ENCODE assay signal across 8 cellular contexts in genomic region chr7:128166603-128167315, GRCh38.
A peak's percentile ranks its signal among the peaks of the same experiment; 100 is the strongest.
DNase-seq lines count a peak whose midpoint lies in the region; ATAC-seq and TF ChIP-seq lines count a peak whose summit lies in the region.

No MANE protein-coding gene starts in this region.

- H3K27me3 Mint-ChIP-seq in activated CD8-positive, alpha-beta T cell treated with anti-CD3 and anti-CD28 coated beads for 36 hours, result peaks cover 51% of the 10 kb centered on the region

- POLR2A ChIA-PET in activated CD8-positive, alpha-beta T cell treated with anti-CD3 and anti-CD28 coated beads for 36 hours (lab: Charles Lee), result no interaction called here

- CTCF ChIA-PET in activated CD8-positive, alpha-beta T cell treated with anti-CD3 and anti-CD28 coated beads for 36 hours (lab: Charles Lee), result interaction anchor here (1.3 kb wide), 1 partner anchor 43 kb away, joined by 4 read pairs; no protein-coding TSS in a partner anchor

- H3K27ac Mint-ChIP-seq in activated CD8-positive, alpha-beta T cell treated with anti-CD3 and anti-CD28 coated beads for 36 hours, result no peak overlapping the region

- peak overlapping the region; percentile 3 to 43 for H3K4me3 ChIP-seq in right atrium auricular region

- H3K9me3 ChIP-seq in right atrium auricular region, result no peaks in the 10 kb centered on the region

- peak overlapping the region; percentile 70 for H3K4me3 Mint-ChIP-seq in activated CD8-positive, alpha-beta T cell treated with anti-CD3 and anti-CD28 coated beads for 36 hours

- no peak overlapping the region for H3K27ac ChIP-seq in right atrium auricular region

- intact Hi-C loops in activated CD8-positive, alpha-beta T cell treated with anti-CD3 and anti-CD28 coated beads for 36 hours (cut with micrococcal nuclease), result no loop called here
- intact Hi-C loops in sciatic nerve (cut with DNase I), result no loop called here

- H3K36me3 Mint-ChIP-seq in activated CD8-positive, alpha-beta T cell treated with anti-CD3 and anti-CD28 coated beads for 36 hours (ENCODE audit: low read depth), result no peaks in the 10 kb centered on the region

- H3K4me1 ChIP-seq in right atrium auricular region, result peaks cover 0 to 25% of the 10 kb centered on the region in 2 donors

- DNase-seq in stimulated activated CD4-positive, alpha-beta T cell treated with anti-CD3 and anti-CD28 coated beads, Interleukin-4, amount 100 ng/mL, for 1 hour, result peak; percentile 14
- DNase-seq in stimulated activated CD4-positive, alpha-beta T cell treated with anti-CD3 and anti-CD28 coated beads, Interleukin-4, amount 100 ng/mL, for 4 hours, result no peak
- DNase-seq in activated CD8-positive, alpha-beta T cell treated with anti-CD3 and anti-CD28 coated beads for 36 hours, result peak; percentile 26
- DNase-seq in right atrium auricular region (ENCODE audit: low spot score), result no peak
- peak; percentile 60 for DNase-seq in sciatic nerve (ENCODE audit: low spot score)
- no peak for DNase-seq in activated CD4-positive, CD25-positive, alpha-beta regulatory T cell (lab: John Stamatoyannopoulos, UW)
- no peak for DNase-seq in foreskin melanocyte

- H3K27me3 ChIP-seq in right atrium auricular region, result peaks cover 20 to 33% of the 10 kb centered on the region in 2 donors

- TF ChIP-seq CTCF in activated CD8-positive, alpha-beta T cell treated with anti-CD3 and anti-CD28 coated beads for 36 hours (IDR thresholded peaks at IDR 0.05), result no peak
- TF ChIP-seq CTCF in right atrium auricular region (IDR thresholded peaks at IDR 0.05), result no peak

- H3K9me3 Mint-ChIP-seq in activated CD8-positive, alpha-beta T cell treated with anti-CD3 and anti-CD28 coated beads for 36 hours, result no peaks in the 10 kb centered on the region

- no peaks in the 10 kb centered on the region for H3K36me3 ChIP-seq in right atrium auricular region

- H3K4me1 Mint-ChIP-seq in activated CD8-positive, alpha-beta T cell treated with anti-CD3 and anti-CD28 coated beads for 36 hours (ENCODE audit: low read depth), result peaks cover 7% of the 10 kb centered on the region

- ATAC-seq in activated CD8-positive, alpha-beta T cell treated with anti-CD3 and anti-CD28 coated beads for 36 hours, result no peak
- ATAC-seq in sciatic nerve (no peak), GM21723 (IDR thresholded peaks at IDR 0.05; ENCODE audit: unreplicated experiment) (no peak)

Comparison
In these comparisons a context has a peak if more than half of its experiments do, and no peak if none do; other contexts are left out.
1. DNase-seq: peak in stimulated activated CD4-positive, alpha-beta T cell treated with anti-CD3 and anti-CD28 coated beads, Interleukin-4, amount 100 ng/mL, for 1 hour (single experiment), activated CD8-positive, alpha-beta T cell treated with anti-CD3 and anti-CD28 coated beads for 36 hours (single experiment) and sciatic nerve (single experiment); none in stimulated activated CD4-positive, alpha-beta T cell treated with anti-CD3 and anti-CD28 coated beads, Interleukin-4, amount 100 ng/mL, for 4 hours (0 of 2), right atrium auricular region (single experiment), activated CD4-positive, CD25-positive, alpha-beta regulatory T cell (0 of 4) and foreskin melanocyte (single experiment).